ENCODE assay signal across 29 cellular contexts in genomic region chr2:120681696-120682288, GRCh38. TPM values are rescaled to one million over a fixed set of nuclear protein-coding genes. Genes with fewer than 3 reads are reported as not detected.
"Had no signal": no experiment of that assay in that cellular context is flagged by ENCODE, and none has a peak within 500 bp of the region (broad histone marks: within the 10 kb centered on the region; RNA-seq: fewer than 3 reads in every experiment).

No MANE protein-coding gene starts in this region.

- H3K4me1 ChIP-seq: colonic mucosa, foreskin keratinocyte, left lung, neural progenitor cell had no signal

- H3K9me3 Mint-ChIP-seq: central memory CD8-positive, alpha-beta T cell; dendritic cell treated with granulocyte-macrophage colony-stimulating factor and Interleukin-4, amounts not matched to agents 40 ng/mL and 50 ng/mL, for 4 days; endodermal cell; naive B cell; natural killer cell treated with Interleukin-12 subunit alpha and Interleukin-12 subunit beta and Interleukin-15 and Interleukin-18, amount 100 ng/mL, for 72 hours; neural progenitor cell; type B pancreatic cell had no signal

- H3K4me2 ChIP-seq: hepatocyte, neural progenitor cell had no signal

- DNase-seq: colonic mucosa; effector CD8-positive, alpha-beta T cell; endodermal cell; foreskin keratinocyte; heart left ventricle; kidney; left cardiac atrium; left lung; mammary epithelial cell; mucosa of descending colon; naive B cell; nucleus accumbens; psoas muscle; stimulated activated CD4-positive, alpha-beta T cell treated with anti-CD3 and anti-CD28 coated beads, Interleukin-15, amount 100 ng/mL, for 24 hours; stimulated activated CD4-positive, alpha-beta T cell treated with anti-CD3 and anti-CD28 coated beads, Interleukin-2, amount 100 ng/mL, for 48 hours; stimulated activated CD8-positive, alpha-beta memory T cell treated with anti-CD3 and anti-CD28 coated beads, Interleukin-4, amount 100 ng/mL, for 48 hours; stimulated activated naive CD4-positive, alpha-beta T cell; substantia nigra; testis had no signal

- H3K4me3 Mint-ChIP-seq: central memory CD8-positive, alpha-beta T cell; dendritic cell treated with granulocyte-macrophage colony-stimulating factor and Interleukin-4, amounts not matched to agents 40 ng/mL and 50 ng/mL, for 4 days; endodermal cell; natural killer cell treated with Interleukin-12 subunit alpha and Interleukin-12 subunit beta and Interleukin-15 and Interleukin-18, amount 100 ng/mL, for 72 hours; neural progenitor cell; type B pancreatic cell had no signal

- H3K4me3 ChIP-seq: colonic mucosa, gastroesophageal sphincter, heart left ventricle, hepatocyte, left lung, mucosa of descending colon, neural progenitor cell, psoas muscle, skin epidermis, testis, tibial artery had no signal

- H3K27ac ChIP-seq: colonic mucosa, epithelial cell of prostate, foreskin keratinocyte, gastroesophageal sphincter, heart left ventricle, hepatocyte, left lung, neural progenitor cell, psoas muscle, skin epidermis, testis, tibial artery had no signal

- H3K27me3 ChIP-seq: colonic mucosa, testis had no signal

- H2AFZ ChIP-seq: hepatocyte, neural progenitor cell had no signal

- H3K9ac ChIP-seq: neural progenitor cell had no signal

- H3K9me3 ChIP-seq: colonic mucosa, gastroesophageal sphincter, heart left ventricle, left lung, mucosa of descending colon, psoas muscle, testis, tibial artery had no signal

- H3K4me1 Mint-ChIP-seq: central memory CD8-positive, alpha-beta T cell; endodermal cell; neural progenitor cell had no signal

- H3K79me2 ChIP-seq: hepatocyte had no signal

- H3K36me3 ChIP-seq: colonic mucosa, gastroesophageal sphincter, heart left ventricle, left lung, neural progenitor cell, tibial artery had no signal

- FAIRE-seq: kidney had no signal

- H3K36me3 Mint-ChIP-seq: naive B cell; natural killer cell treated with Interleukin-12 subunit alpha and Interleukin-12 subunit beta and Interleukin-15 and Interleukin-18, amount 100 ng/mL, for 72 hours; neural progenitor cell; type B pancreatic cell had no signal

- H3K27ac Mint-ChIP-seq: dendritic cell treated with granulocyte-macrophage colony-stimulating factor and Interleukin-4, amounts not matched to agents 40 ng/mL and 50 ng/mL, for 4 days; endodermal cell; natural killer cell treated with Interleukin-12 subunit alpha and Interleukin-12 subunit beta and Interleukin-15 and Interleukin-18, amount 100 ng/mL, for 72 hours; neural progenitor cell; type B pancreatic cell had no signal

RNA-seq across cellular contexts. Expression of gene GLI2, which starts 53.9 kb away (rescaled TPM):
- total RNA-seq: foreskin keratinocyte had no signal
